Comparison of ENCODE assay signal across 10 cellular contexts in genomic region chr14:69682607-69683263, GRCh38.
DNase-seq lines count a peak whose midpoint lies in the region; ATAC-seq and TF ChIP-seq lines count a peak whose summit lies in the region.
"Had no signal": no experiment of that assay in that cellular context is flagged by ENCODE, and none has a peak within 500 bp of the region (broad histone marks: within the 10 kb centered on the region; RNA-seq: fewer than 3 reads in every experiment).

No MANE protein-coding gene starts in this region.

- H3K27ac Mint-ChIP-seq in activated naive CD8-positive, alpha-beta T cell treated with anti-CD3 and anti-CD28 coated beads, Interleukin-2, amount 50 U/mL, for 24 hours = peak overlapping the region; percentile 89

- H3K9me3 ChIP-seq in BE2C = no peaks in the 10 kb centered on the region

- peak; percentile 48 for ATAC-seq in HG02798 (IDR thresholded peaks at IDR 0.05; ENCODE audit: poor library complexity, unreplicated experiment)
- ATAC-seq in activated naive CD8-positive, alpha-beta T cell treated with anti-CD3 and anti-CD28 coated beads, Interleukin-2, amount 50 U/mL, for 24 hours = no peak
- no peak for ATAC-seq in HG03196 (IDR thresholded peaks at IDR 0.05; ENCODE audit: unreplicated experiment)
- ATAC-seq in HG03097 (IDR thresholded peaks at IDR 0.05; ENCODE audit: low FRiP score, unreplicated experiment) = no peak

- no peaks in the 10 kb centered on the region for H3K9me3 Mint-ChIP-seq in activated naive CD8-positive, alpha-beta T cell treated with anti-CD3 and anti-CD28 coated beads, Interleukin-2, amount 50 U/mL, for 24 hours

- peaks cover 76% of the 10 kb centered on the region for H3K4me1 Mint-ChIP-seq in activated naive CD8-positive, alpha-beta T cell treated with anti-CD3 and anti-CD28 coated beads, Interleukin-2, amount 50 U/mL, for 24 hours

- DNase-seq in AG08395 (ENCODE audit: low spot score) (peak; percentile 35), medulla oblongata (ENCODE audit: extremely low spot score) (peak; percentile 58), BE2C (no peak), HCEC 1CT (no peak)
- DNase-seq in activated naive CD8-positive, alpha-beta T cell treated with anti-CD3 and anti-CD28 coated beads, Interleukin-2, amount 50 U/mL, for 24 hours = no peak
- DNase-seq: anterior cingulate cortex, DMS79 had no signal

- H3K36me3 Mint-ChIP-seq in activated naive CD8-positive, alpha-beta T cell treated with anti-CD3 and anti-CD28 coated beads, Interleukin-2, amount 50 U/mL, for 24 hours (ENCODE audit: low read depth) = peaks cover 12% of the 10 kb centered on the region

- H3K27me3 ChIP-seq in BE2C = no peaks in the 10 kb centered on the region

- H3K4me3 Mint-ChIP-seq in activated naive CD8-positive, alpha-beta T cell treated with anti-CD3 and anti-CD28 coated beads, Interleukin-2, amount 50 U/mL, for 24 hours = no peak overlapping the region

- no peak for TF ChIP-seq CTCF in BE2C (IDR thresholded peaks at IDR 0.05; ENCODE audit: low read depth, low read length)

- H3K36me3 ChIP-seq in BE2C = no peaks in the 10 kb centered on the region

- peaks cover 4% of the 10 kb centered on the region for H3K4me1 ChIP-seq in BE2C

- H3K27me3 Mint-ChIP-seq in activated naive CD8-positive, alpha-beta T cell treated with anti-CD3 and anti-CD28 coated beads, Interleukin-2, amount 50 U/mL, for 24 hours = no peaks in the 10 kb centered on the region

- no peak overlapping the region for H3K4me3 ChIP-seq in BE2C (ENCODE audit: low read depth, low read length)

Comparison
In these comparisons a context has a peak if more than half of its experiments do, and no peak if none do; other contexts are left out.
1. DNase-seq: peak in AG08395 (single experiment) and medulla oblongata (single experiment); none in activated naive CD8-positive, alpha-beta T cell treated with anti-CD3 and anti-CD28 coated beads, Interleukin-2, amount 50 U/mL, for 24 hours (single experiment), BE2C (single experiment) and HCEC 1CT (single experiment).